24 cellular contexts compared by ENCODE assay signal in the genomic region with DNA sequence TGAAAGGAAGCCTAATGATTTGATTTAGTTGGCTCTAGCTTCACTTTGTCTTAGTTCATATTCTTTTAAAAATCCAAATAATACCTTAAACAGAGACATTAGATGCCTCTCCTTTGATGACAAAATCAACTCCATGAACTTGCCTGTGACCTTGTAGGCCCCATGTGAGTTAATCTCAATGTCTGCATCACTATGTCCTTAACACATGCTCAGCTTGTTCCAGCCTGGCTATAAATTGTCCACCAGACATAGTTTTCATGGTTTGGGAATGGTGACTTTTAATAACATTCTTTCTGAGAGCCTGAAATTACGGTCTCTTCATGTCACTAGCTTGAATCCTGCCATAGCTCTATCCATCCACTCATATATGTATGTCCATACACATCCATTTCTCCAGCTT.
"Had no signal": no experiment of that assay in that cellular context is flagged by ENCODE, and none has a peak within 500 bp of the region (broad histone marks: within the 10 kb centered on the region; RNA-seq: fewer than 3 reads in every experiment).

No MANE protein-coding gene starts in this region.

- H3K27ac Mint-ChIP-seq: activated naive CD8-positive, alpha-beta T cell; activated T-helper 2 cell treated with anti-CD3 and anti-CD28 coated beads, Interferon-gamma antibody, Interleukin-2, Interleukin-4, amounts not matched to agents 10 μg/mL and 5 μg/mL and 100 μg/mL, durations not matched to agents 14 hours and 24 hours and 36 hours; naive B cell; stimulated activated naive B cell treated with anti-CD40 and anti-IgM and Interleukin-4, amounts not matched to agents 10 μg/mL and 1 μg/mL and 100 μg/mL, for 72 hours; T-helper 17 cell; type B pancreatic cell had no signal

- H3K27me3 Mint-ChIP-seq: activated naive CD8-positive, alpha-beta T cell; naive B cell; T-helper 17 cell; type B pancreatic cell had no signal

- H3K27me3 ChIP-seq: testis had no signal

- H3K27ac ChIP-seq: testis had no signal

- H3K4me1 ChIP-seq: testis had no signal

- H3K36me3 Mint-ChIP-seq: activated naive CD8-positive, alpha-beta T cell; naive B cell; stimulated activated naive B cell treated with anti-CD40 and anti-IgM and Interleukin-4, amounts not matched to agents 10 μg/mL and 1 μg/mL and 100 μg/mL, for 72 hours had no signal

- H3K9me3 ChIP-seq: testis had no signal

- DNase-seq: activated CD4-positive, alpha-beta T cell treated with anti-CD3 and anti-CD28 coated beads for 4 hours; activated CD4-positive, alpha-beta T cell treated with anti-CD3 and anti-CD28 coated beads, Interleukin-2, amount 50 U/mL, for 48 hours; activated CD4-positive, CD25-positive, alpha-beta regulatory T cell; activated CD8-positive, alpha-beta memory T cell treated with anti-CD3 and anti-CD28 coated beads, Interleukin-2, amount 50 U/mL, for 48 hours; activated naive CD4-positive, alpha-beta T cell; activated T-cell treated with anti-CD3 and anti-CD28 coated beads, Interleukin-2, amount 50 U/mL, for 4 hours; cerebellar nuclear complex; cortex of kidney; erythroblast; foreskin melanocyte; glutamatergic neuron; mesendoderm; naive B cell; nucleus accumbens; stimulated activated CD4-positive, alpha-beta T cell treated with anti-CD3 and anti-CD28 coated beads, Interleukin-2, amount 100 ng/mL, for 48 hours; stimulated activated CD8-positive, alpha-beta memory T cell treated with anti-CD3 and anti-CD28 coated beads, Interleukin-4, amount 100 ng/mL, for 48 hours; stimulated activated naive B cell treated with anti-CD40 and anti-IgM and Interleukin-4, amounts not matched to agents 10 μg/mL and 1 μg/mL and 100 μg/mL, for 72 hours; SW 1271; T-helper 17 cell; testis had no signal

- ATAC-seq: activated T-cell treated with anti-CD3 and anti-CD28 coated beads, Interleukin-2, amount 50 U/mL, for 4 hours; sciatic nerve; stimulated activated naive B cell treated with anti-CD40 and anti-IgM and Interleukin-4, amounts not matched to agents 10 μg/mL and 1 μg/mL and 100 μg/mL, for 72 hours; T-helper 17 cell had no signal

- H3K4me1 Mint-ChIP-seq: naive B cell; stimulated activated naive B cell treated with anti-CD40 and anti-IgM and Interleukin-4, amounts not matched to agents 10 μg/mL and 1 μg/mL and 100 μg/mL, for 72 hours; T-helper 17 cell had no signal

- H3K4me3 ChIP-seq: testis had no signal

- H3K4me3 Mint-ChIP-seq: activated naive CD8-positive, alpha-beta T cell; activated T-cell treated with anti-CD3 and anti-CD28 coated beads, Interleukin-2, amount 50 U/mL, for 4 hours; naive B cell; stimulated activated naive B cell treated with anti-CD40 and anti-IgM and Interleukin-4, amounts not matched to agents 10 μg/mL and 1 μg/mL and 100 μg/mL, for 72 hours; T-helper 17 cell; type B pancreatic cell had no signal
